ENCODE assay signal across 2 cellular contexts in the genomic region with DNA sequence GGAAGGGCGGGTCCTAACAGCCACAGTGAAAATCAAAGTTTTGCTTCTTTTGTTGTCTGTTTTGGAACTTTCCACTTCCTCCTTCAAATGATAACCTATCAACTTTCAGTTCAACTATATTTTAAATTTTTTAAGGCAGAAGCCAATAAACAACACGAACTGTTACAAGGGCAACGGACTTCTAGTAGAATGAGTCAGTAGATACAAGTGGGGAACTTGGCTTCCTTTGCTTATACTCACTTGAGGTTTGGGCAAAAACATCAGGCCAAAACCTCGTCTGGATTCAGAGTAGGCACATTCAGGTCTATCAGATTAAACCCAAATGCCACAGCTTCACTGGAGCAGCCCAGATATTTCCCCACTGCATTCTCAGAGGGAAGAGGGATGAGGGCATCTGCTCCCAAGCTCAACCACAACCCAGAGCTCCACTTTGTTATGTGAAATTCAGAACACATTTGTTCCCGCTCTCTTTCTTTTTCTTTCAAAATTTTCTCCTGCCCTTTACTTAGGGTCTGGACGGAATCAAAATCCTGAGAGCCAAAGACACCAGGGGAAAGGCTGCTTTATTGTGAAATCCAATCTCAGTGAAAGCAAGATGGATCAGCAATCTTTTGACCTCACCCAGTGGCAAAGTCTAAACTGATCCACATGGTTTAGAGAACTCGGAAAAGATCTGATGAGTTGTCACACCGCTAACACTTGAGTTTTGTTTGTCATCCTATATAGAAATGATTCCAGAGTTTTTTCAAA.
TF ChIP-seq lines count a peak whose summit lies in the region.

No MANE protein-coding gene starts in this region.

TF ChIP-seq in liver, 16 proteins besides CTCF, POLR2A, EP300 and RAD21 (continued from another document):
- TF ChIP-seq, protein P1, sequence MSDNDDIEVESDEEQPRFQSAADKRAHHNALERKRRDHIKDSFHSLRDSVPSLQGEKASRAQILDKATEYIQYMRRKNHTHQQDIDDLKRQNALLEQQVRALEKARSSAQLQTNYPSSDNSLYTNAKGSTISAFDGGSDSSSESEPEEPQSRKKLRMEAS (IDR thresholded peaks at IDR 0.05), result no peak
- TF ChIP-seq HNF4A (conservative IDR thresholded peaks at IDR 0.05), result peak in 1 of 2 donors; percentile 9
- TF ChIP-seq, protein P2, sequence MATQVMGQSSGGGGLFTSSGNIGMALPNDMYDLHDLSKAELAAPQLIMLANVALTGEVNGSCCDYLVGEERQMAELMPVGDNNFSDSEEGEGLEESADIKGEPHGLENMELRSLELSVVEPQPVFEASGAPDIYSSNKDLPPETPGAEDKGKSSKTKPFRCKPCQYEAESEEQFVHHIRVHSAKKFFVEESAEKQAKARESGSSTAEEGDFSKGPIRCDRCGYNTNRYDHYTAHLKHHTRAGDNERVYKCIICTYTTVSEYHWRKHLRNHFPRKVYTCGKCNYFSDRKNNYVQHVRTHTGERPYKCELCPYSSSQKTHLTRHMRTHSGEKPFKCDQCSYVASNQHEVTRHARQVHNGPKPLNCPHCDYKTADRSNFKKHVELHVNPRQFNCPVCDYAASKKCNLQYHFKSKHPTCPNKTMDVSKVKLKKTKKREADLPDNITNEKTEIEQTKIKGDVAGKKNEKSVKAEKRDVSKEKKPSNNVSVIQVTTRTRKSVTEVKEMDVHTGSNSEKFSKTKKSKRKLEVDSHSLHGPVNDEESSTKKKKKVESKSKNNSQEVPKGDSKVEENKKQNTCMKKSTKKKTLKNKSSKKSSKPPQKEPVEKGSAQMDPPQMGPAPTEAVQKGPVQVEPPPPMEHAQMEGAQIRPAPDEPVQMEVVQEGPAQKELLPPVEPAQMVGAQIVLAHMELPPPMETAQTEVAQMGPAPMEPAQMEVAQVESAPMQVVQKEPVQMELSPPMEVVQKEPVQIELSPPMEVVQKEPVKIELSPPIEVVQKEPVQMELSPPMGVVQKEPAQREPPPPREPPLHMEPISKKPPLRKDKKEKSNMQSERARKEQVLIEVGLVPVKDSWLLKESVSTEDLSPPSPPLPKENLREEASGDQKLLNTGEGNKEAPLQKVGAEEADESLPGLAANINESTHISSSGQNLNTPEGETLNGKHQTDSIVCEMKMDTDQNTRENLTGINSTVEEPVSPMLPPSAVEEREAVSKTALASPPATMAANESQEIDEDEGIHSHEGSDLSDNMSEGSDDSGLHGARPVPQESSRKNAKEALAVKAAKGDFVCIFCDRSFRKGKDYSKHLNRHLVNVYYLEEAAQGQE (IDR thresholded peaks at IDR 0.05), result no peak
- TF ChIP-seq RXRA (IDR thresholded peaks at IDR 0.05), result no peak
- no peak for TF ChIP-seq GABPA (IDR thresholded peaks at IDR 0.05 in 1 of 2, conservative IDR thresholded peaks at IDR 0.05 in 1 of 2)
- no peak for TF ChIP-seq EGR1 (IDR thresholded peaks at IDR 0.05; ENCODE audit: low read depth in 2 of 2)
- TF ChIP-seq NR2F2 (IDR thresholded peaks at IDR 0.05), result peak; percentile 51
- no peak for TF ChIP-seq YY1 (IDR thresholded peaks at IDR 0.05)
- TF ChIP-seq SP1 (IDR thresholded peaks at IDR 0.05), result no peak
- TF ChIP-seq FOXA2 (IDR thresholded peaks at IDR 0.05), result no peak
- no peak for TF ChIP-seq HNF4G (IDR thresholded peaks at IDR 0.05)
- no peak for TF ChIP-seq JUND (IDR thresholded peaks at IDR 0.05)

TF ChIP-seq in HepG2, 621 proteins besides CTCF, POLR2A, EP300 and RAD21 (continued from another document):
- TF ChIP-seq ZNF615 (CRISPR knock-in tag; IDR thresholded peaks at IDR 0.05; ENCODE audit: borderline replicate concordance), result no peak
- TF ChIP-seq TMF1 (CRISPR knock-in tag; IDR thresholded peaks at IDR 0.05; ENCODE audit: low read depth), result no peak
- TF ChIP-seq EEA1 (CRISPR knock-in tag; IDR thresholded peaks at IDR 0.05; ENCODE audit: borderline replicate concordance), result no peak
- TF ChIP-seq, protein P3, sequence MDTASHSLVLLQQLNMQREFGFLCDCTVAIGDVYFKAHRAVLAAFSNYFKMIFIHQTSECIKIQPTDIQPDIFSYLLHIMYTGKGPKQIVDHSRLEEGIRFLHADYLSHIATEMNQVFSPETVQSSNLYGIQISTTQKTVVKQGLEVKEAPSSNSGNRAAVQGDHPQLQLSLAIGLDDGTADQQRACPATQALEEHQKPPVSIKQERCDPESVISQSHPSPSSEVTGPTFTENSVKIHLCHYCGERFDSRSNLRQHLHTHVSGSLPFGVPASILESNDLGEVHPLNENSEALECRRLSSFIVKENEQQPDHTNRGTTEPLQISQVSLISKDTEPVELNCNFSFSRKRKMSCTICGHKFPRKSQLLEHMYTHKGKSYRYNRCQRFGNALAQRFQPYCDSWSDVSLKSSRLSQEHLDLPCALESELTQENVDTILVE (CRISPR knock-in tag; IDR thresholded peaks at IDR 0.05), result no peak
- no peak for TF ChIP-seq ZNF598 (CRISPR knock-in tag; IDR thresholded peaks at IDR 0.05; ENCODE audit: borderline replicate concordance)
- TF ChIP-seq TCF12 (IDR thresholded peaks at IDR 0.05), result no peak
- TF ChIP-seq TCF12 (CRISPR knock-in tag; IDR thresholded peaks at IDR 0.05), result no peak
- TF ChIP-seq ETV5 (CRISPR knock-in tag; IDR thresholded peaks at IDR 0.05; ENCODE audit: borderline replicate concordance), result no peak
- TF ChIP-seq SMC3 (IDR thresholded peaks at IDR 0.05; ENCODE audit: low read length), result no peak
- no peak for TF ChIP-seq ZNF768 (CRISPR knock-in tag; IDR thresholded peaks at IDR 0.05)
- TF ChIP-seq THAP11 (CRISPR knock-in tag; IDR thresholded peaks at IDR 0.05), result no peak
- TF ChIP-seq ZFP36L2 (CRISPR knock-in tag; IDR thresholded peaks at IDR 0.05), result no peak
- no peak for TF ChIP-seq ZBTB21 (CRISPR knock-in tag; IDR thresholded peaks at IDR 0.05)
- no peak for TF ChIP-seq TOPORS (CRISPR knock-in tag; IDR thresholded peaks at IDR 0.05)
TF ChIP-seq in HepG2: peak in this region for 0.
